15 cellular contexts compared by ENCODE assay signal in genomic region chr10:66625709-66626590, GRCh38.
"Had no signal": no experiment of that assay in that cellular context is flagged by ENCODE, and none has a peak within 500 bp of the region (broad histone marks: within the 10 kb centered on the region; RNA-seq: fewer than 3 reads in every experiment).

No MANE protein-coding gene starts in this region.

- H3K36me3 ChIP-seq: cardiac muscle cell, pancreas, stomach, upper lobe of right lung had no signal

- H3K27ac ChIP-seq: cardiac muscle cell, dorsolateral prefrontal cortex, pancreas, stomach, testis, upper lobe of right lung had no signal

- H3K4me1 ChIP-seq: pancreas, stomach, testis, upper lobe of right lung had no signal

- H3K4me3 ChIP-seq: cardiac muscle cell, dorsolateral prefrontal cortex, pancreas, stomach, testis, upper lobe of right lung had no signal

- H3K27me3 ChIP-seq: cardiac muscle cell, dorsolateral prefrontal cortex, pancreas, stomach, testis, upper lobe of right lung had no signal

- ATAC-seq: activated T-helper 17 cell treated with anti-CD3 and anti-CD28 coated beads, Interleukin-2, amount 50 U/mL, for 72 hours; left colon; pancreas; upper lobe of right lung had no signal

- H3K9me3 ChIP-seq: pancreas, stomach, testis, upper lobe of right lung had no signal

- DNase-seq: activated CD4-positive, CD25-positive, alpha-beta regulatory T cell treated with anti-CD3 and anti-CD28 coated beads, Interleukin-2, amount 50 U/mL, for 72 hours; activated naive CD4-positive, alpha-beta T cell treated with anti-CD3 and anti-CD28 coated beads for 36 hours; dorsolateral prefrontal cortex; endodermal cell; head of caudate nucleus; left colon; naive B cell; pancreas; stimulated activated CD4-positive, alpha-beta T cell treated with anti-CD3 and anti-CD28 coated beads, Interleukin-12 subunit alpha, Interleukin-12 subunit beta, amount 100 ng/mL, for 4 hours; stimulated activated CD4-positive, alpha-beta T cell treated with anti-CD3 and anti-CD28 coated beads, Interleukin-2, amount 100 ng/mL, for 24 hours; stomach; testis; upper lobe of right lung had no signal
